Comparison of ENCODE assay signal across 8 cellular contexts in the genomic region with DNA sequence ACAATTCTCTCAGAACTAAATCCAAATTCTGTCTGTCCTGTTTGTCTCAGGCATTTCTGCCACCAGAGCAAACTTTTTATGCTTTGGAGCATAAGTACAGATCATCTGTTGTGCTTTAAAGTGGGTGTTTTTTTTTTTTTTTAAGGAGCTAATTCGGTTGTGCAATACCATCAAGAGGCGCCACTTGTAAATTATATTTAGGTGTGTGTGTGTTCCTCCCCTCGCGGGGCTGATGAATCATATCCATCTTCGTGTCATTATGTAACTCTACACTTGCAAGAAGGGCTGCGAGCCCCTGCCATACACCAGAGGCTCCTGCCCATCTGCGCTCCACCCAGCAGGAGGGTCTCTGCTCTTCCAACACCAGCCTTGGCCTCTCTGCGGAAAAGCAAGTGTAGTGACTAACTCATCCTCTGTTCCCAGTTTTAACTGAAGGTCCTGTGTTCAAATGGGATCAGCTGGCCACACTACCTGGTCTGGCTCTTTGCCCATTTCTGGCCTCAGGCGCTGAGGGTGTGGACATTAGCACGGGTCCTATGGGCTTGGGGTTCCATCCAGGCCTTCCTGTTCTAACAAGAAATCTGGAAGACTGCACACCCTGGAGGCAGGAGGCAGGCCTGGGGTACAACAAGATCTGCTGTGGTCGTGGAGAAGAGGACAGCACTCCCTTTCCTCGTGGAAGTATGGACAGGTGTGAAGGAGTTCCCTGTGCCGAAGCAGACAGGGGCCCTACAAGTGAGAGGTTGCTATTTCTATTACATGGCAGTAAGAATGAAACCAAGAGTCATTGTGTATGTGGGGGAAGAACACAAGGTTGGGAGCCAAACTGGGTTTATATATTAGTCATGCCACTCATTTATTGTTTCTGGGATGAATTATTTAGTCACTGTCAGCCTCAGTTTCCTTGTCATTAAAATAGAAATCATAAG.
DNase-seq lines count a peak whose midpoint lies in the region; ATAC-seq and TF ChIP-seq lines count a peak whose summit lies in the region.

No MANE protein-coding gene starts in this region.

- peak overlapping the region in 1 of 2 donors; percentile 9 for H3K27ac ChIP-seq in prostate gland

- in situ Hi-C loops in ACHN (cut with HindIII; ENCODE audit: low pct_ligation_motif_present, low pct_unique_long_range_greater_than_20kb, low sequenced_read_pairs): no loop called here

- DNase-seq in natural killer cell treated with Interleukin-12 subunit alpha and Interleukin-12 subunit beta and Interleukin-15 and Interleukin-18, amount 100 ng/mL, for 72 hours (ENCODE audit: low spot score): no peak
- DNase-seq in natural killer cell (no peak), NCI-H2227 treated with DMSO at 0.1 percent for 48 hours (lab: John Stamatoyannopoulos, UW) (peak; percentile 49), fibroblast of pulmonary artery (ENCODE audit: low read depth) (peak; percentile 49), prostate gland (ENCODE audit: low spot score) (no peak), ACHN (no peak)

- H3K27me3 ChIP-seq in prostate gland (replicated peaks; ENCODE audit: insufficient read depth): no peaks in the 10 kb centered on the region

- no peaks in the 10 kb centered on the region for H3K36me3 Mint-ChIP-seq in natural killer cell treated with Interleukin-12 subunit alpha and Interleukin-12 subunit beta and Interleukin-15 and Interleukin-18, amount 100 ng/mL, for 72 hours
- no peaks in the 10 kb centered on the region for H3K36me3 Mint-ChIP-seq in natural killer cell
- H3K36me3 Mint-ChIP-seq in stimulated activated memory B cell treated with anti-CD40 and anti-IgM and Interleukin-4, amounts not matched to agents 10 μg/mL and 1 μg/mL and 100 μg/mL, for 72 hours: no peaks in the 10 kb centered on the region

- peaks cover 3 to 21% of the 10 kb centered on the region in 2 donors for H3K4me1 Mint-ChIP-seq in natural killer cell treated with Interleukin-12 subunit alpha and Interleukin-12 subunit beta and Interleukin-15 and Interleukin-18, amount 100 ng/mL, for 72 hours (ENCODE audit: low read depth in 2 of 2)
- H3K4me1 Mint-ChIP-seq in natural killer cell: no peaks in the 10 kb centered on the region
- H3K4me1 Mint-ChIP-seq in stimulated activated memory B cell treated with anti-CD40 and anti-IgM and Interleukin-4, amounts not matched to agents 10 μg/mL and 1 μg/mL and 100 μg/mL, for 72 hours: peaks cover 5% of the 10 kb centered on the region

- no peaks in the 10 kb centered on the region for H3K36me3 ChIP-seq in prostate gland

- TF ChIP-seq CTCF in natural killer cell (IDR thresholded peaks at IDR 0.05): no peak
- no peak for TF ChIP-seq CTCF in fibroblast of pulmonary artery (IDR thresholded peaks at IDR 0.05; ENCODE audit: low read length, missing control alignments)
- TF ChIP-seq CTCF in prostate gland (IDR thresholded peaks at IDR 0.05): no peak

- H3K4me1 ChIP-seq in prostate gland (replicated peaks): no peaks in the 10 kb centered on the region

- intact Hi-C loops in natural killer cell (cut with micrococcal nuclease): no loop called here
- intact Hi-C loops in prostate gland (cut with DNase I): no loop called here

- H3K9me3 ChIP-seq in prostate gland: no peaks in the 10 kb centered on the region

- no peaks in the 10 kb centered on the region for H3K9me3 Mint-ChIP-seq in natural killer cell treated with Interleukin-12 subunit alpha and Interleukin-12 subunit beta and Interleukin-15 and Interleukin-18, amount 100 ng/mL, for 72 hours
- H3K9me3 Mint-ChIP-seq in natural killer cell: no peaks in the 10 kb centered on the region
- no peaks in the 10 kb centered on the region for H3K9me3 Mint-ChIP-seq in stimulated activated memory B cell treated with anti-CD40 and anti-IgM and Interleukin-4, amounts not matched to agents 10 μg/mL and 1 μg/mL and 100 μg/mL, for 72 hours

- H3K27me3 Mint-ChIP-seq in natural killer cell treated with Interleukin-12 subunit alpha and Interleukin-12 subunit beta and Interleukin-15 and Interleukin-18, amount 100 ng/mL, for 72 hours: peaks cover 24 to 31% of the 10 kb centered on the region in 2 donors
- H3K27me3 Mint-ChIP-seq in natural killer cell (ENCODE audit: low read depth in 2 of 2): peaks cover 13 to 32% of the 10 kb centered on the region in 2 donors
- peaks cover 60% of the 10 kb centered on the region for H3K27me3 Mint-ChIP-seq in stimulated activated memory B cell treated with anti-CD40 and anti-IgM and Interleukin-4, amounts not matched to agents 10 μg/mL and 1 μg/mL and 100 μg/mL, for 72 hours

- WGBS in prostate gland: 58% methylated on average over 13 of the region's 13 CpGs

- no peak overlapping the region for H3K4me3 ChIP-seq in fibroblast of pulmonary artery (replicated peaks; ENCODE audit: low read depth, low read length)
- H3K4me3 ChIP-seq in prostate gland: no peak overlapping the region

- peak overlapping the region in 1 of 2 donors; percentile 34 for H3K27ac Mint-ChIP-seq in natural killer cell treated with Interleukin-12 subunit alpha and Interleukin-12 subunit beta and Interleukin-15 and Interleukin-18, amount 100 ng/mL, for 72 hours
- H3K27ac Mint-ChIP-seq in natural killer cell: no peak overlapping the region
- no peak overlapping the region for H3K27ac Mint-ChIP-seq in stimulated activated memory B cell treated with anti-CD40 and anti-IgM and Interleukin-4, amounts not matched to agents 10 μg/mL and 1 μg/mL and 100 μg/mL, for 72 hours

- peak in 1 of 2 donors; percentile 85 for ATAC-seq in natural killer cell treated with Interleukin-12 subunit alpha and Interleukin-12 subunit beta and Interleukin-15 and Interleukin-18, amount 100 ng/mL, for 72 hours
- ATAC-seq in natural killer cell (no peak), HG02759 (IDR thresholded peaks at IDR 0.05; ENCODE audit: unreplicated experiment) (peak; percentile 86)
- peak; percentile 54 for ATAC-seq in stimulated activated memory B cell treated with anti-CD40 and anti-IgM and Interleukin-4, amounts not matched to agents 10 μg/mL and 1 μg/mL and 100 μg/mL, for 72 hours

- no peak for TF ChIP-seq POLR2A in prostate gland (IDR thresholded peaks at IDR 0.05)

- peak overlapping the region; percentile 54 for H3K4me3 Mint-ChIP-seq in natural killer cell treated with Interleukin-12 subunit alpha and Interleukin-12 subunit beta and Interleukin-15 and Interleukin-18, amount 100 ng/mL, for 72 hours
- H3K4me3 Mint-ChIP-seq in natural killer cell: no peak overlapping the region
- no peak overlapping the region for H3K4me3 Mint-ChIP-seq in stimulated activated memory B cell treated with anti-CD40 and anti-IgM and Interleukin-4, amounts not matched to agents 10 μg/mL and 1 μg/mL and 100 μg/mL, for 72 hours

Comparison
In these comparisons a context has a peak if more than half of its experiments do, and no peak if none do; other contexts are left out.
1. ATAC-seq: peak in HG02759 (single experiment) and stimulated activated memory B cell treated with anti-CD40 and anti-IgM and Interleukin-4, amounts not matched to agents 10 μg/mL and 1 μg/mL and 100 μg/mL, for 72 hours (single experiment); none in natural killer cell (0 of 3).
2. DNase-seq: peak in NCI-H2227 treated with DMSO at 0.1 percent for 48 hours (single experiment) and fibroblast of pulmonary artery (single experiment); none in natural killer cell treated with Interleukin-12 subunit alpha and Interleukin-12 subunit beta and Interleukin-15 and Interleukin-18, amount 100 ng/mL, for 72 hours (single experiment), natural killer cell (single experiment), prostate gland (single experiment) and ACHN (single experiment).